Comparison of ENCODE assay signal across 30 cellular contexts in genomic region chr15:83039206-83039605, GRCh38. TPM values are rescaled to one million over a fixed set of nuclear protein-coding genes. Genes with fewer than 3 reads are reported as not detected.
DNase-seq lines count a peak whose midpoint lies in the region; ATAC-seq and TF ChIP-seq lines count a peak whose summit lies in the region.
"Had no signal": no experiment of that assay in that cellular context is flagged by ENCODE, and none has a peak within 500 bp of the region (broad histone marks: within the 10 kb centered on the region; RNA-seq: fewer than 3 reads in every experiment).

No MANE protein-coding gene starts in this region.

- TF ChIP-seq CTCF in activated CD8-positive, alpha-beta T cell treated with anti-CD3 and anti-CD28 coated beads for 36 hours (IDR thresholded peaks at IDR 0.05): no peak
- TF ChIP-seq CTCF in endothelial cell (IDR thresholded peaks at IDR 0.05; ENCODE audit: unreplicated experiment): no peak

- H3K27ac ChIP-seq in caudate nucleus (ENCODE audit: low read depth, low read length): no peak overlapping the region
- H3K27ac ChIP-seq: 22Rv1, body of pancreas, C4-2B, epithelial cell of prostate, lower lobe of right lung, pancreas, skin epidermis, stomach, tibial artery had no signal

- H3K27ac Mint-ChIP-seq in activated CD4-positive, alpha-beta T cell treated with anti-CD3 and anti-CD28 coated beads for 36 hours: peak overlapping the region; percentile 6
- peak overlapping the region; percentile 73 for H3K27ac Mint-ChIP-seq in activated CD8-positive, alpha-beta T cell treated with anti-CD3 and anti-CD28 coated beads for 36 hours
- no peak overlapping the region for H3K27ac Mint-ChIP-seq in endothelial cell (ENCODE audit: unreplicated experiment)

- no peaks in the 10 kb centered on the region for H3K27me3 Mint-ChIP-seq in activated CD4-positive, alpha-beta T cell treated with anti-CD3 and anti-CD28 coated beads for 36 hours
- no peaks in the 10 kb centered on the region for H3K27me3 Mint-ChIP-seq in activated CD8-positive, alpha-beta T cell treated with anti-CD3 and anti-CD28 coated beads for 36 hours
- peaks cover 4% of the 10 kb centered on the region for H3K27me3 Mint-ChIP-seq in endothelial cell (ENCODE audit: unreplicated experiment)

- intact Hi-C loops in activated CD4-positive, alpha-beta T cell treated with anti-CD3 and anti-CD28 coated beads for 36 hours (cut with DNase I, micrococcal nuclease): no loop called here
- intact Hi-C loops in activated CD8-positive, alpha-beta T cell treated with anti-CD3 and anti-CD28 coated beads for 36 hours (cut with micrococcal nuclease): no loop called here

- peaks cover 28% of the 10 kb centered on the region for H3K4me1 Mint-ChIP-seq in activated CD4-positive, alpha-beta T cell treated with anti-CD3 and anti-CD28 coated beads for 36 hours
- H3K4me1 Mint-ChIP-seq in activated CD8-positive, alpha-beta T cell treated with anti-CD3 and anti-CD28 coated beads for 36 hours (ENCODE audit: low read depth): peaks cover 31% of the 10 kb centered on the region
- H3K4me1 Mint-ChIP-seq in endothelial cell (ENCODE audit: unreplicated experiment): no peaks in the 10 kb centered on the region
- H3K4me1 Mint-ChIP-seq: neural crest cell had no signal

- no peak overlapping the region for H3K4me3 Mint-ChIP-seq in activated CD4-positive, alpha-beta T cell treated with anti-CD3 and anti-CD28 coated beads for 36 hours
- H3K4me3 Mint-ChIP-seq in activated CD8-positive, alpha-beta T cell treated with anti-CD3 and anti-CD28 coated beads for 36 hours: no peak overlapping the region
- peak overlapping the region; percentile 2 for H3K4me3 Mint-ChIP-seq in endothelial cell (ENCODE audit: unreplicated experiment)
- H3K4me3 Mint-ChIP-seq: neural crest cell had no signal

- DNase-seq in activated CD4-positive, alpha-beta T cell treated with anti-CD3 and anti-CD28 coated beads for 36 hours: no peak
- no peak for DNase-seq in activated CD4-positive, alpha-beta T cell treated with anti-CD3 and anti-CD28 coated beads, Interleukin-2, amount 50 U/mL, for 4 hours
- DNase-seq in EH (ENCODE audit: low read depth) (peak; percentile 57), endothelial cell (ENCODE audit: low spot score) (no peak), caudate nucleus (lab: John Stamatoyannopoulos, UW) (no peak), cortex of kidney (lab: John Stamatoyannopoulos, UW) (no peak)
- DNase-seq in activated CD8-positive, alpha-beta T cell treated with anti-CD3 and anti-CD28 coated beads for 36 hours: no peak
- DNase-seq: body of pancreas, HCEC 1CT, head of caudate nucleus, KG1, kidney glomerular epithelial cell, lower lobe of right lung, MM.1S, mucosa of descending colon, NCI-H1417, NCI-H2081 treated with DMSO at 0.1 percent for 48 hours, NCI-H345, NCI-H82, pancreas, retina, stomach, tibial artery had no signal

- peaks cover 73% of the 10 kb centered on the region for H3K36me3 Mint-ChIP-seq in activated CD4-positive, alpha-beta T cell treated with anti-CD3 and anti-CD28 coated beads for 36 hours (ENCODE audit: low read depth)
- H3K36me3 Mint-ChIP-seq in activated CD8-positive, alpha-beta T cell treated with anti-CD3 and anti-CD28 coated beads for 36 hours (ENCODE audit: low read depth): peaks cover 66% of the 10 kb centered on the region
- peaks cover 37% of the 10 kb centered on the region for H3K36me3 Mint-ChIP-seq in endothelial cell (ENCODE audit: low read depth, unreplicated experiment)

- peaks cover 2% of the 10 kb centered on the region for H3K9me3 Mint-ChIP-seq in activated CD4-positive, alpha-beta T cell treated with anti-CD3 and anti-CD28 coated beads for 36 hours (ENCODE audit: low read depth)
- peaks cover 4% of the 10 kb centered on the region for H3K9me3 Mint-ChIP-seq in activated CD8-positive, alpha-beta T cell treated with anti-CD3 and anti-CD28 coated beads for 36 hours
- no peaks in the 10 kb centered on the region for H3K9me3 Mint-ChIP-seq in endothelial cell (ENCODE audit: unreplicated experiment)

- POLR2A ChIA-PET in activated CD4-positive, alpha-beta T cell treated with anti-CD3 and anti-CD28 coated beads for 36 hours (lab: Charles Lee): no interaction called here
- POLR2A ChIA-PET in activated CD8-positive, alpha-beta T cell treated with anti-CD3 and anti-CD28 coated beads for 36 hours (lab: Charles Lee): no interaction called here

- no peak for ATAC-seq in activated CD4-positive, alpha-beta T cell treated with anti-CD3 and anti-CD28 coated beads for 36 hours
- ATAC-seq in activated CD8-positive, alpha-beta T cell treated with anti-CD3 and anti-CD28 coated beads for 36 hours: no peak
- no peak for ATAC-seq in GM18511 (IDR thresholded peaks at IDR 0.05; ENCODE audit: unreplicated experiment)
- ATAC-seq: activated CD4-positive, CD25-positive, alpha-beta regulatory T cell treated with anti-CD3 and anti-CD28 coated beads, Interleukin-2, amount 50 U/mL, for 24 hours; body of pancreas; lower lobe of right lung; mucosa of descending colon; pancreas had no signal

- CTCF ChIA-PET in activated CD4-positive, alpha-beta T cell treated with anti-CD3 and anti-CD28 coated beads for 36 hours (lab: Charles Lee): no interaction called here
- CTCF ChIA-PET in activated CD8-positive, alpha-beta T cell treated with anti-CD3 and anti-CD28 coated beads for 36 hours (lab: Charles Lee): no interaction called here

RNA-seq across cellular contexts. Expression of gene C15orf40, which starts 27.8 kb away (rescaled TPM):
- total RNA-seq in activated CD4-positive, alpha-beta T cell treated with anti-CD3 and anti-CD28 coated beads for 36 hours: 10 to 100 TPM; 20.2 to 23.1 TPM
- 10 to 100 TPM; 25.6 to 30.2 TPM for total RNA-seq in activated CD8-positive, alpha-beta T cell treated with anti-CD3 and anti-CD28 coated beads for 36 hours
- total RNA-seq in endothelial cell (ENCODE audit: unreplicated experiment): 17.4 TPM

RNA-seq across cellular contexts. Expression of gene BTBD1, which starts 27.8 kb away (rescaled TPM):
- total RNA-seq in activated CD4-positive, alpha-beta T cell treated with anti-CD3 and anti-CD28 coated beads for 36 hours: 10 to 100 TPM; 58.3 to 77.6 TPM
- total RNA-seq in activated CD8-positive, alpha-beta T cell treated with anti-CD3 and anti-CD28 coated beads for 36 hours: 10 to 100 TPM; 63.3 to 63.8 TPM
- 47.2 TPM for total RNA-seq in endothelial cell (ENCODE audit: unreplicated experiment)

RNA-seq across cellular contexts. Expression of gene RAMAC, which starts 53.2 kb away (rescaled TPM):
- 10 to 100 TPM; 17.3 to 19.5 TPM for total RNA-seq in activated CD4-positive, alpha-beta T cell treated with anti-CD3 and anti-CD28 coated beads for 36 hours
- total RNA-seq in activated CD8-positive, alpha-beta T cell treated with anti-CD3 and anti-CD28 coated beads for 36 hours: 10 to 100 TPM; 18.2 to 19.7 TPM
- total RNA-seq in endothelial cell (ENCODE audit: unreplicated experiment): 23.6 TPM
